Comparison of ENCODE assay signal across 26 cellular contexts in genomic region chr5:178304016-178304415, GRCh38.
"Had no signal": no experiment of that assay in that cellular context is flagged by ENCODE, and none has a peak within 500 bp of the region (broad histone marks: within the 10 kb centered on the region; RNA-seq: fewer than 3 reads in every experiment).

No MANE protein-coding gene starts in this region.

- H3K27me3 ChIP-seq: body of pancreas, dorsolateral prefrontal cortex, neutrophil had no signal

- H3K9me3 ChIP-seq: body of pancreas, mucosa of descending colon, neutrophil had no signal

- H3K27me3 Mint-ChIP-seq: activated naive CD8-positive, alpha-beta T cell treated with anti-CD3 and anti-CD28 coated beads for 36 hours had no signal

- H3K27ac Mint-ChIP-seq: activated naive CD8-positive, alpha-beta T cell treated with anti-CD3 and anti-CD28 coated beads for 36 hours; memory B cell; naive B cell had no signal

- H3K4me3 ChIP-seq: body of pancreas, dorsolateral prefrontal cortex, mucosa of descending colon had no signal

- H3K4me1 Mint-ChIP-seq: activated naive CD8-positive, alpha-beta T cell treated with anti-CD3 and anti-CD28 coated beads for 36 hours had no signal

- H3K27ac ChIP-seq: body of pancreas, dorsolateral prefrontal cortex, epithelial cell of prostate, neutrophil had no signal

- H3K4me1 ChIP-seq: body of pancreas had no signal

- H3K36me3 ChIP-seq: neutrophil had no signal

- DNase-seq: activated CD4-positive, alpha-beta T cell treated with anti-CD3 and anti-CD28 coated beads, Interleukin-2, amount 50 U/mL, for 1 hour; activated CD4-positive, CD25-positive, alpha-beta regulatory T cell treated with anti-CD3 and anti-CD28 coated beads, Interleukin-2, amount 50 U/mL, for 72 hours; activated CD8-positive, alpha-beta memory T cell treated with anti-CD3 and anti-CD28 coated beads, Interleukin-2, amount 50 U/mL, for 4 hours; activated gamma-delta T cell treated with Interleukin-2 at 50 U/mL for 16 hours; activated naive CD8-positive, alpha-beta T cell treated with anti-CD3 and anti-CD28 coated beads for 36 hours; activated T-cell treated with anti-CD3 and anti-CD28 coated beads, Interleukin-2, amount 50 U/mL, for 4 hours; amniotic stem cell; caudate nucleus; foreskin fibroblast; glutamatergic neuron; hypothalamus; left ventricle myocardium superior; mucosa of descending colon; naive B cell; SIG-M5; stimulated activated CD4-positive, alpha-beta T cell treated with anti-CD3 and anti-CD28 coated beads, Interleukin-2, amount 100 ng/mL, for 24 hours; stimulated activated naive CD8-positive, alpha-beta T cell treated with anti-CD3 and anti-CD28 coated beads, Interleukin-15, Interleukin-2, amounts not matched to agents 100 U/mL and 50 U/mL, for 24 hours; substantia nigra; T-helper 1 cell; T-helper 9 cell; trophoblast cell had no signal

- H3K36me3 Mint-ChIP-seq: activated naive CD8-positive, alpha-beta T cell treated with anti-CD3 and anti-CD28 coated beads for 36 hours; memory B cell had no signal

- H3K9me3 Mint-ChIP-seq: memory B cell had no signal

- ATAC-seq: activated T-cell treated with anti-CD3 and anti-CD28 coated beads, Interleukin-2, amount 50 U/mL, for 4 hours; body of pancreas; left ventricle myocardium superior; mucosa of descending colon; stimulated activated naive CD8-positive, alpha-beta T cell treated with anti-CD3 and anti-CD28 coated beads, Interleukin-15, Interleukin-2, amounts not matched to agents 100 U/mL and 50 U/mL, for 24 hours had no signal

- H3K4me3 Mint-ChIP-seq: activated naive CD8-positive, alpha-beta T cell treated with anti-CD3 and anti-CD28 coated beads for 36 hours; activated T-cell treated with anti-CD3 and anti-CD28 coated beads, Interleukin-2, amount 50 U/mL, for 4 hours; memory B cell had no signal
